ENCODE assay signal across 14 cellular contexts in genomic region chr15:66901336-66902100, GRCh38.
DNase-seq lines count a peak whose midpoint lies in the region; ATAC-seq and TF ChIP-seq lines count a peak whose summit lies in the region.
"Had no signal": no experiment of that assay in that cellular context is flagged by ENCODE, and none has a peak within 500 bp of the region (broad histone marks: within the 10 kb centered on the region; RNA-seq: fewer than 3 reads in every experiment).

No MANE protein-coding gene starts in this region.

- peak overlapping the region; percentile 94 for H3K27ac Mint-ChIP-seq in HFFc6
- H3K27ac Mint-ChIP-seq: activated naive CD4-positive, alpha-beta T cell treated with anti-CD3 and anti-CD28 coated beads, Interleukin-2, amount 50 U/mL, for 72 hours had no signal

- no peak overlapping the region for H3K4me3 ChIP-seq in smooth muscle cell

- DNase-seq in ACHN (peak; percentile 19), HFFc6 (peak; percentile 20), astrocyte of the hippocampus (ENCODE audit: low read depth, low spot score) (peak; percentile 35), kidney tubule cell (ENCODE audit: low spot score) (peak; percentile 59), amniotic stem cell (lab: John Stamatoyannopoulos, UW) (no peak), smooth muscle cell (lab: John Stamatoyannopoulos, UW; ENCODE audit: unreplicated experiment) (no peak)
- DNase-seq in activated T-cell treated with anti-CD3 and anti-CD28 coated beads, Interleukin-2, amount 50 U/mL, for 48 hours, result no peak
- DNase-seq: CD4-positive, alpha-beta memory T cell; kidney; NCI-H2107 had no signal

- H3K27me3 Mint-ChIP-seq in HFFc6 (ENCODE audit: insufficient read depth), result peaks cover 5% of the 10 kb centered on the region; the same call in 1 of the 2 replicates

- peaks cover 28% of the 10 kb centered on the region for H3K36me3 Mint-ChIP-seq in HFFc6 (ENCODE audit: low read depth)
- H3K36me3 Mint-ChIP-seq: CD4-positive, alpha-beta memory T cell had no signal

- H3K9me3 ChIP-seq in smooth muscle cell (replicated peaks; ENCODE audit: low read depth), result no peaks in the 10 kb centered on the region
- H3K9me3 ChIP-seq: neutrophil had no signal

- H3K27ac ChIP-seq in smooth muscle cell (ENCODE audit: low read depth), result no peak overlapping the region
- H3K27ac ChIP-seq: neutrophil, RWPE1 had no signal

- no peaks in the 10 kb centered on the region for H3F3A ChIP-seq in smooth muscle cell (ENCODE audit: low read depth)

- H4K20me1 ChIP-seq in smooth muscle cell (ENCODE audit: low read depth), result no peaks in the 10 kb centered on the region

- peaks cover 38% of the 10 kb centered on the region for H3K4me1 Mint-ChIP-seq in HFFc6 (ENCODE audit: low read depth)

- H3K36me3 ChIP-seq in smooth muscle cell (ENCODE audit: low read depth), result no peaks in the 10 kb centered on the region
- H3K36me3 ChIP-seq: neutrophil had no signal

- H3K4me2 ChIP-seq in smooth muscle cell, result no peak overlapping the region

- no peak for ATAC-seq in GM21515 (IDR thresholded peaks at IDR 0.05; ENCODE audit: unreplicated experiment)
- ATAC-seq: activated naive CD4-positive, alpha-beta T cell treated with anti-CD3 and anti-CD28 coated beads, Interleukin-2, amount 50 U/mL, for 72 hours had no signal

- TF ChIP-seq CTCF in HFFc6 (IDR thresholded peaks at IDR 0.05) (no peak), smooth muscle cell (IDR thresholded peaks at IDR 0.05; ENCODE audit: borderline replicate concordance, insufficient read depth, poor library complexity, severe bottlenecking) (no peak)

- no peaks in the 10 kb centered on the region for H3K27me3 ChIP-seq in smooth muscle cell (ENCODE audit: low read depth)
- H3K27me3 ChIP-seq: neutrophil had no signal

- no peak overlapping the region for H3K4me3 Mint-ChIP-seq in HFFc6
- H3K4me3 Mint-ChIP-seq: CD4-positive, alpha-beta memory T cell had no signal

- no peaks in the 10 kb centered on the region for H3K9me3 Mint-ChIP-seq in HFFc6

- WGBS in smooth muscle cell (ENCODE audit: low lambda C conversion rate), result 96% methylated on average over 6 of the region's 6 CpGs

- H3K9ac ChIP-seq in smooth muscle cell (ENCODE audit: low read depth), result no peak overlapping the region

- in situ Hi-C loops in ACHN (cut with HindIII; ENCODE audit: low pct_ligation_motif_present, low pct_unique_long_range_greater_than_20kb, low sequenced_read_pairs), result no loop called here

- no peaks in the 10 kb centered on the region for H3K79me2 ChIP-seq in smooth muscle cell (ENCODE audit: low read depth)

- no peak overlapping the region for H2AFZ ChIP-seq in smooth muscle cell (ENCODE audit: low read depth)

- peaks cover 7% of the 10 kb centered on the region for H3K4me1 ChIP-seq in smooth muscle cell (ENCODE audit: low read depth)

Comparison
In these comparisons a context has a peak if more than half of its experiments do, and no peak if none do; other contexts are left out.
1. DNase-seq: peak in ACHN (single experiment), HFFc6 (single experiment), astrocyte of the hippocampus (single experiment) and kidney tubule cell (single experiment); none in activated T-cell treated with anti-CD3 and anti-CD28 coated beads, Interleukin-2, amount 50 U/mL, for 48 hours (0 of 2), amniotic stem cell (single experiment) and smooth muscle cell (single experiment).